ENCODE assay signal across 1 cellular context in genomic region chr1:231093158-231093922, GRCh38.
TF ChIP-seq lines count a peak whose summit lies in the region.

No MANE protein-coding gene starts in this region.

TF ChIP-seq in H1, 55 proteins besides CTCF, POLR2A, EP300 and RAD21 (continued from another document):
- no peak for TF ChIP-seq ATF3 (IDR thresholded peaks at IDR 0.05; ENCODE audit: insufficient read depth, low read depth, low read length)
- TF ChIP-seq KDM5A (IDR thresholded peaks at IDR 0.05; ENCODE audit: low read length): no peak
- TF ChIP-seq FOSL1 (IDR thresholded peaks at IDR 0.05; ENCODE audit: insufficient read depth, low read depth, low read length): no peak
- no peak for TF ChIP-seq CHD1 (IDR thresholded peaks at IDR 0.05; ENCODE audit: low read depth, low read length)
- no peak for TF ChIP-seq EGR1 (IDR thresholded peaks at IDR 0.05; ENCODE audit: borderline replicate concordance, low read depth, low read length)
